In the genomic region with DNA sequence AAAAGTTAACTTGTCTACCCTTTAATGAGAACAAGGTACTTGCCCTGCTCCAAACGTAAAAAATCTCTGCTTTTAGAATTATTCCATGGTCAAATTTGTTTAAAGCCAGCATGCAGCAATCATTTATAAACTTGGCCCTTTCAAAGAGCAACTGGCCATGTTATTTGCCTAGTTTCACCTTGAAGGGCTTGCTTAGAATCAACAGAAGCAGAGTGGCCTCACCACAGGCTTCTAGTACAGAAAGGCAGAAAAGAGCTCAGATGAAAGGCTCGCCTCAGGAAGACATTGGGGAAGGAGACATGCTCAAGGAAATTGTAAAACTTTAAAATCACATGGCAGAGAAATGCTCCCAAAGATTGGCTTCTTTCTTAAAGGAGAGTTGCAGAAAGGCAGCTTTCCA, we compare ENCODE assay signal across 17 cellular contexts. TPM values are rescaled to one million over a fixed set of nuclear protein-coding genes. Genes with fewer than 3 reads are reported as not detected.
DNase-seq lines count a peak whose midpoint lies in the region; ATAC-seq and TF ChIP-seq lines count a peak whose summit lies in the region.
"Had no signal": no experiment of that assay in that cellular context is flagged by ENCODE, and none has a peak within 500 bp of the region (broad histone marks: within the 10 kb centered on the region; RNA-seq: fewer than 3 reads in every experiment).

No MANE protein-coding gene starts in this region.

- intact Hi-C loops in colonic mucosa (cut with DNase I) (no loop called here), mucosa of descending colon (cut with DNase I, micrococcal nuclease) (no loop called here), thyroid gland (cut with DNase I) (no loop called here)

- H3K27ac ChIP-seq in colonic mucosa (peak overlapping the region; percentile 20), thyroid gland (no peak overlapping the region), Peyer's patch (no peak overlapping the region), Karpas-422 (ENCODE audit: low read length) (no peak overlapping the region)
- H3K27ac ChIP-seq: A549, C4-2B, GM23248 had no signal

- H3K9me2 ChIP-seq in Karpas-422 (replicated peaks; ENCODE audit: insufficient read depth, low read length) = no peaks in the 10 kb centered on the region

- H3K27me3 ChIP-seq in colonic mucosa = no peaks in the 10 kb centered on the region
- H3K27me3 ChIP-seq in thyroid gland = no peaks in the 10 kb centered on the region
- H3K27me3 ChIP-seq in Peyer's patch = no peaks in the 10 kb centered on the region
- no peaks in the 10 kb centered on the region for H3K27me3 ChIP-seq in Karpas-422 (ENCODE audit: low read length)
- H3K27me3 ChIP-seq: BE2C had no signal

- TF ChIP-seq CTCF in colonic mucosa (IDR thresholded peaks at IDR 0.05) (no peak), mucosa of descending colon (IDR thresholded peaks at IDR 0.05) (no peak), thyroid gland (IDR thresholded peaks at IDR 0.05) (no peak), Peyer's patch (IDR thresholded peaks at IDR 0.05) (no peak)

- no peak for DNase-seq in colonic mucosa
- DNase-seq in mucosa of descending colon = no peak
- DNase-seq in thyroid gland = peak; percentile 2 to 5
- DNase-seq in Peyer's patch = no peak
- no peak for DNase-seq in Karpas-422
- DNase-seq: BE2C; CD4-positive, alpha-beta memory T cell; DMS153; GF-D8; IMR-90 had no signal

- H3K4me1 ChIP-seq in colonic mucosa (no peaks in the 10 kb centered on the region), mucosa of descending colon (ENCODE audit: low read depth) (no peaks in the 10 kb centered on the region), thyroid gland (no peaks in the 10 kb centered on the region), Peyer's patch (no peaks in the 10 kb centered on the region), Karpas-422 (ENCODE audit: low read length) (no peaks in the 10 kb centered on the region)
- H3K4me1 ChIP-seq: A549, BE2C had no signal

- no peaks in the 10 kb centered on the region for H3K36me3 ChIP-seq in colonic mucosa
- no peaks in the 10 kb centered on the region for H3K36me3 ChIP-seq in mucosa of descending colon (ENCODE audit: low read depth)
- no peaks in the 10 kb centered on the region for H3K36me3 ChIP-seq in thyroid gland
- no peaks in the 10 kb centered on the region for H3K36me3 ChIP-seq in Peyer's patch
- H3K36me3 ChIP-seq in Karpas-422 (ENCODE audit: insufficient read depth, low read length) = no peaks in the 10 kb centered on the region
- H3K36me3 ChIP-seq: BE2C had no signal

- no peaks in the 10 kb centered on the region for H4K20me1 ChIP-seq in Karpas-422 (ENCODE audit: insufficient read depth, low read depth, low read length)

- H3K79me2 ChIP-seq in Karpas-422 (ENCODE audit: low read length) = no peaks in the 10 kb centered on the region

- H3K4me3 ChIP-seq in colonic mucosa = no peak overlapping the region
- no peak overlapping the region for H3K4me3 ChIP-seq in mucosa of descending colon
- no peak overlapping the region for H3K4me3 ChIP-seq in thyroid gland (replicated peaks in 1 of 3)
- no peak overlapping the region for H3K4me3 ChIP-seq in Peyer's patch
- H3K4me3 ChIP-seq in Karpas-422 (ENCODE audit: low read length) = no peak overlapping the region
- H3K4me3 ChIP-seq: A549, GM23248 had no signal

- H3K9ac ChIP-seq in colonic mucosa (ENCODE audit: low read depth in 2 of 2, low read length in 2 of 2) (no peak overlapping the region), Karpas-422 (ENCODE audit: low read length) (no peak overlapping the region)
- H3K9ac ChIP-seq: GM23248 had no signal

- 28 to 29% methylated on average over 2 of the region's 2 CpGs for WGBS in thyroid gland, 2 donors

- TF ChIP-seq POLR2A in thyroid gland (IDR thresholded peaks at IDR 0.05) (no peak), Peyer's patch (IDR thresholded peaks at IDR 0.05) (no peak)

- no peak overlapping the region for H2AFZ ChIP-seq in Karpas-422 (ENCODE audit: low read length)
- H2AFZ ChIP-seq: GM23248 had no signal

- peak; percentile 34 for ATAC-seq in HG03354 (IDR thresholded peaks at IDR 0.05; ENCODE audit: poor library complexity, severe bottlenecking, unreplicated experiment)
- ATAC-seq in mucosa of descending colon = peak; percentile 23
- ATAC-seq in HG02763 (IDR thresholded peaks at IDR 0.05; ENCODE audit: unreplicated experiment) = no peak
- ATAC-seq: A549, HCT116 had no signal

- H3K9me3 ChIP-seq in colonic mucosa = no peaks in the 10 kb centered on the region
- no peaks in the 10 kb centered on the region for H3K9me3 ChIP-seq in mucosa of descending colon
- no peaks in the 10 kb centered on the region for H3K9me3 ChIP-seq in thyroid gland
- H3K9me3 ChIP-seq in Peyer's patch = no peaks in the 10 kb centered on the region
- H3K9me3 ChIP-seq in Karpas-422 (ENCODE audit: low read length) = no peaks in the 10 kb centered on the region
- H3K9me3 ChIP-seq: A549, BE2C had no signal

- no peak overlapping the region for H3K4me2 ChIP-seq in Karpas-422 (ENCODE audit: low read depth, low read length, poor library complexity, severe bottlenecking)
- H3K4me2 ChIP-seq: A549 had no signal

RNA-seq across cellular contexts. Expression of a gene that starts 53.8 kb away (rescaled TPM):
- total RNA-seq in colonic mucosa = not detected
- total RNA-seq in mucosa of descending colon = not detected
- not detected for total RNA-seq in thyroid gland
- total RNA-seq in Peyer's patch = not detected
- not detected in 2 replicates for total RNA-seq in Karpas-422 (2014; rRNA removed; shearing (Covaris generic); ENCODE audit: low replicate concordance)
- total RNA-seq: CD4-positive, alpha-beta memory T cell; GM23248; HT-29; IMR-90 had no signal

Comparison
In these comparisons a context has a peak if more than half of its experiments do, and no peak if none do; other contexts are left out.
1. DNase-seq: peak in thyroid gland (2 of 2); none in colonic mucosa (single experiment), mucosa of descending colon (0 of 3), Peyer's patch (0 of 3) and Karpas-422 (single experiment).